Comparison of ENCODE assay signal across 9 cellular contexts in genomic region chr12:113056381-113056630, GRCh38. TPM values are rescaled to one million over a fixed set of nuclear protein-coding genes. Genes with fewer than 3 reads are reported as not detected.
DNase-seq lines count a peak whose midpoint lies in the region; ATAC-seq and TF ChIP-seq lines count a peak whose summit lies in the region.
"Had no signal": no experiment of that assay in that cellular context is flagged by ENCODE, and none has a peak within 500 bp of the region (broad histone marks: within the 10 kb centered on the region; RNA-seq: fewer than 3 reads in every experiment).

No MANE protein-coding gene starts in this region.

- no peak overlapping the region for H2BK5ac ChIP-seq in trophoblast cell (ENCODE audit: low read depth, low read length, poor library complexity)

- no peaks in the 10 kb centered on the region for H3K27me3 ChIP-seq in CD4-positive, alpha-beta memory T cell (ENCODE audit: insufficient read depth, low read length)
- peaks cover 52% of the 10 kb centered on the region for H3K27me3 ChIP-seq in PC-3 (ENCODE audit: low read length)
- peaks cover 38% of the 10 kb centered on the region for H3K27me3 ChIP-seq in trophoblast cell (ENCODE audit: insufficient read depth, low read length)

- no peak overlapping the region for H2AFZ ChIP-seq in PC-3 (ENCODE audit: low read length)
- H2AFZ ChIP-seq in trophoblast cell (ENCODE audit: insufficient read depth, low read length, poor library complexity), result no peak overlapping the region

- H3K79me1 ChIP-seq in trophoblast cell (ENCODE audit: low read length), result no peaks in the 10 kb centered on the region

- in situ Hi-C loops in ACHN (cut with HindIII; ENCODE audit: low pct_ligation_motif_present, low pct_unique_long_range_greater_than_20kb, low sequenced_read_pairs), result loop anchor here (25.0 kb wide), 1 partner anchor 106 kb away; no protein-coding TSS in a partner anchor

- H2BK120ac ChIP-seq in trophoblast cell (ENCODE audit: insufficient read depth, low read length, poor library complexity), result no peak overlapping the region

- no peaks in the 10 kb centered on the region for H3K9me3 Mint-ChIP-seq in CD4-positive, alpha-beta memory T cell

- H2AK5ac ChIP-seq in trophoblast cell (ENCODE audit: low read length), result no peak overlapping the region

- POLR2A ChIA-PET in CD4-positive, alpha-beta memory T cell (lab: Charles Lee; ENCODE audit: partially characterized antibody), result interaction anchor here (0.6 to 1.4 kb wide), 3 partner anchors 31 to 125 kb away, joined by 3 to 4 read pairs (median 3); no protein-coding TSS in a partner anchor
- POLR2A ChIA-PET in PC-3 (lab: Charles Lee; ENCODE audit: unreplicated experiment), result no interaction called here

- H3K36me3 Mint-ChIP-seq in CD4-positive, alpha-beta memory T cell, result no peaks in the 10 kb centered on the region

- H3K4ac ChIP-seq in trophoblast cell (ENCODE audit: low read depth, low read length), result no peak overlapping the region

- no peaks in the 10 kb centered on the region for H3K27me3 Mint-ChIP-seq in CD4-positive, alpha-beta memory T cell

- CTCF ChIA-PET in CD4-positive, alpha-beta memory T cell (lab: Charles Lee; ENCODE audit: partially characterized antibody), result interaction anchor here (0.9 to 1.6 kb wide), 2 partner anchors 34 to 42 kb away, joined by 4 to 8 read pairs; no protein-coding TSS in a partner anchor
- CTCF ChIA-PET in PC-3 (lab: Charles Lee), result no interaction called here

- no peaks in the 10 kb centered on the region for H3K36me3 ChIP-seq in CD4-positive, alpha-beta memory T cell (ENCODE audit: insufficient read depth, low read length)
- no peaks in the 10 kb centered on the region for H3K36me3 ChIP-seq in PC-3 (ENCODE audit: low read depth, low read length)
- no peaks in the 10 kb centered on the region for H3K36me3 ChIP-seq in trophoblast cell (ENCODE audit: control insufficient read depth in 1 of 2, insufficient read depth in 2 of 2, low read length in 2 of 2)

- H4K12ac ChIP-seq in trophoblast cell (ENCODE audit: low read depth, low read length), result no peak overlapping the region

- no peak overlapping the region for H4K8ac ChIP-seq in trophoblast cell (ENCODE audit: low read depth, low read length)

- H3F3A ChIP-seq in PC-3 (ENCODE audit: low read length, unreplicated experiment), result no peaks in the 10 kb centered on the region

- H3K14ac ChIP-seq in trophoblast cell (ENCODE audit: low read length), result no peak overlapping the region

- intact Hi-C loops in CD4-positive, alpha-beta memory T cell (cut with micrococcal nuclease), result loop anchor here (2.0 kb wide), 1 partner anchor 32 kb away; no protein-coding TSS in a partner anchor
- intact Hi-C loops in PC-3 (cut with micrococcal nuclease), result no loop called here

- peak overlapping the region; percentile 30 to 49 for H3K4me3 ChIP-seq in CD4-positive, alpha-beta memory T cell (ENCODE audit: low read length in 2 of 2)
- H3K4me3 ChIP-seq in PC-3 (ENCODE audit: low read length) (peak overlapping the region; percentile 37; the same call in 1 of the 2 replicates), epithelial cell of proximal tubule (ENCODE audit: low read depth, low read length) (peak overlapping the region; percentile 35), trophoblast cell (ENCODE audit: low read depth, low read length) (no peak overlapping the region)

- H4K91ac ChIP-seq in trophoblast cell (ENCODE audit: low read depth, low read length), result no peak overlapping the region

- H3K9me2 ChIP-seq in PC-3 (replicated peaks; ENCODE audit: low read length), result no peaks in the 10 kb centered on the region

- BruUV-seq in PC-3 (replicated peaks; lab: Mats Ljungman, UMichigan), result no TSS peak

- H3K79me2 ChIP-seq in PC-3 (ENCODE audit: low read length) (no peaks in the 10 kb centered on the region), trophoblast cell (ENCODE audit: control insufficient read depth, insufficient read depth, low read length, poor library complexity) (no peaks in the 10 kb centered on the region)

- peaks cover 53% of the 10 kb centered on the region for H3K4me1 ChIP-seq in CD4-positive, alpha-beta memory T cell (ENCODE audit: insufficient read depth, low read length)
- H3K4me1 ChIP-seq in PC-3 (ENCODE audit: insufficient read depth, low read length) (no peaks in the 10 kb centered on the region), trophoblast cell (ENCODE audit: control insufficient read depth in 1 of 2, insufficient read depth in 2 of 2, low read length in 2 of 2) (no peaks in the 10 kb centered on the region)

- H3K27ac Mint-ChIP-seq in CD4-positive, alpha-beta memory T cell, result peak overlapping the region in 6 of 7 donors; percentile 57 to 85 (median 72)

- H3K27ac ChIP-seq in CD4-positive, alpha-beta memory T cell (ENCODE audit: low read depth, low read length), result peak overlapping the region; percentile 56
- H3K27ac ChIP-seq in PC-3 (ENCODE audit: low read length), result no peak overlapping the region
- H3K27ac ChIP-seq in trophoblast cell (ENCODE audit: low read depth, low read length), result no peak overlapping the region
- H3K27ac ChIP-seq: epithelial cell of prostate had no signal

- no peaks in the 10 kb centered on the region for H4K20me1 ChIP-seq in PC-3 (ENCODE audit: low read length)

- no peak overlapping the region for H2BK12ac ChIP-seq in trophoblast cell (ENCODE audit: low read length)

- H3K23ac ChIP-seq in trophoblast cell (ENCODE audit: low read length), result no peak overlapping the region

- no peaks in the 10 kb centered on the region for H3K9me3 ChIP-seq in CD4-positive, alpha-beta memory T cell (ENCODE audit: control insufficient read depth in 1 of 2, low read length in 2 of 2)
- H3K9me3 ChIP-seq in PC-3 (ENCODE audit: low read length) (no peaks in the 10 kb centered on the region), trophoblast cell (ENCODE audit: insufficient read depth, low read depth, low read length) (peaks cover 4% of the 10 kb centered on the region)

- H3K9ac ChIP-seq in PC-3 (ENCODE audit: low read length) (no peak overlapping the region), trophoblast cell (ENCODE audit: low read length) (no peak overlapping the region)

- peak overlapping the region; percentile 50; the same call in 1 of the 2 replicates for H3K4me2 ChIP-seq in PC-3 (ENCODE audit: low read length)
- H3K4me2 ChIP-seq in trophoblast cell (ENCODE audit: low read length), result peak overlapping the region; percentile 63

- H3K4me1 Mint-ChIP-seq in CD4-positive, alpha-beta memory T cell, result peaks cover 17 to 39% (median 32%) of the 10 kb centered on the region in 4 donors

- H3K4me3 Mint-ChIP-seq in CD4-positive, alpha-beta memory T cell, result peak overlapping the region; percentile 81 to 88 (median 84)

- H3K18ac ChIP-seq in trophoblast cell (ENCODE audit: low read length), result no peak overlapping the region

- ATAC-seq in PC-3 (no peak), GM19395 (IDR thresholded peaks at IDR 0.05; ENCODE audit: unreplicated experiment) (no peak)

- DNase-seq in CD4-positive, alpha-beta memory T cell, result no peak
- no peak for DNase-seq in PC-3
- DNase-seq in epithelial cell of proximal tubule (ENCODE audit: low read depth), result no peak
- DNase-seq in trophoblast cell, result no peak
- DNase-seq in activated effector memory CD4-positive, alpha-beta T cell treated with anti-CD3 and anti-CD28 coated beads, Interleukin-2, amount 50 U/mL, for 16 hours, result no peak
- DNase-seq in ACHN, result no peak
- DNase-seq in effector CD8-positive, alpha-beta T cell (lab: John Stamatoyannopoulos, UW), result no peak

- WGBS in trophoblast cell (ENCODE audit: extremely low coverage, insufficient coverage, insufficient read length), result no CpG with 5 or more reads among the region's 8 CpGs

- TF ChIP-seq CTCF in PC-3 (conservative IDR thresholded peaks at IDR 0.05; ENCODE audit: low read depth, low read length) (no peak), epithelial cell of proximal tubule (conservative IDR thresholded peaks at IDR 0.05; ENCODE audit: low read depth, low read length) (no peak)

RNA-seq across cellular contexts. Expression of gene DTX1, which starts 0.2 kb away (rescaled TPM):
- total RNA-seq in CD4-positive, alpha-beta memory T cell, result 1 to 10 TPM; 7.0 to 7.5 TPM
- 1 to 10 TPM in 1 of 2 donors, under 1 TPM in 1; 0.30 to 4.1 TPM for polyA plus RNA-seq in CD4-positive, alpha-beta memory T cell
- not detected in 2 replicates for total RNA-seq in PC-3 (2014; rRNA removed)
- not detected in 2 replicates for total RNA-seq in epithelial cell of proximal tubule
- 0.05 and 0.07 TPM in 2 replicates for polyA plus RNA-seq in trophoblast cell (2013)
